ENCODE assay signal across 13 cellular contexts in genomic region chr9:133128152-133128551, GRCh38. TPM values are rescaled to one million over a fixed set of nuclear protein-coding genes. Genes with fewer than 3 reads are reported as not detected.
A peak's percentile ranks its signal among the peaks of the same experiment; 100 is the strongest.
DNase-seq lines count a peak whose midpoint lies in the region; ATAC-seq and TF ChIP-seq lines count a peak whose summit lies in the region.
"Had no signal": no experiment of that assay in that cellular context is flagged by ENCODE, and none has a peak within 500 bp of the region (broad histone marks: within the 10 kb centered on the region; RNA-seq: fewer than 3 reads in every experiment).

No MANE protein-coding gene starts in this region.

- H3K4me1 Mint-ChIP-seq in stimulated activated naive CD8-positive, alpha-beta T cell treated with anti-CD3 and anti-CD28 coated beads, Interleukin-15, Interleukin-2, amounts not matched to agents 100 ng/mL and 50 ng/mL, for 24 hours (ENCODE audit: low read depth) = peaks cover 92% of the 10 kb centered on the region
- peaks cover 73 to 75% of the 10 kb centered on the region in 2 donors for H3K4me1 Mint-ChIP-seq in natural killer cell treated with Interleukin-12 subunit alpha and Interleukin-12 subunit beta and Interleukin-15 and Interleukin-18, amount 100 ng/mL, for 72 hours (ENCODE audit: low read depth in 2 of 2)

- H3K4me3 ChIP-seq in body of pancreas = no peak overlapping the region

- intact Hi-C loops in body of pancreas (cut with DNase I) = no loop called here

- peak overlapping the region; percentile 65 to 89 (median 85) for H3K27ac ChIP-seq in body of pancreas

- H3K4me1 ChIP-seq in body of pancreas = peaks cover 55% of the 10 kb centered on the region

- no peaks in the 10 kb centered on the region for H3K27me3 Mint-ChIP-seq in stimulated activated naive CD8-positive, alpha-beta T cell treated with anti-CD3 and anti-CD28 coated beads, Interleukin-15, Interleukin-2, amounts not matched to agents 100 ng/mL and 50 ng/mL, for 24 hours
- no peaks in the 10 kb centered on the region for H3K27me3 Mint-ChIP-seq in natural killer cell treated with Interleukin-12 subunit alpha and Interleukin-12 subunit beta and Interleukin-15 and Interleukin-18, amount 100 ng/mL, for 72 hours

- WGBS in body of pancreas, 2 donors = 78 to 92% methylated on average over 8 to 11 of the region's 13 CpGs

- H3K4me3 Mint-ChIP-seq in stimulated activated naive CD8-positive, alpha-beta T cell treated with anti-CD3 and anti-CD28 coated beads, Interleukin-15, Interleukin-2, amounts not matched to agents 100 ng/mL and 50 ng/mL, for 24 hours = peak overlapping the region; percentile 52
- peak overlapping the region; percentile 84 for H3K4me3 Mint-ChIP-seq in natural killer cell treated with Interleukin-12 subunit alpha and Interleukin-12 subunit beta and Interleukin-15 and Interleukin-18, amount 100 ng/mL, for 72 hours

- H3K36me3 ChIP-seq in body of pancreas (replicated peaks in 1 of 2; ENCODE audit: insufficient read depth in 1 of 2, low read depth in 2 of 2) = no peaks in the 10 kb centered on the region
- H3K36me3 ChIP-seq: spleen had no signal

- no peaks in the 10 kb centered on the region for H3K9me3 Mint-ChIP-seq in stimulated activated naive CD8-positive, alpha-beta T cell treated with anti-CD3 and anti-CD28 coated beads, Interleukin-15, Interleukin-2, amounts not matched to agents 100 ng/mL and 50 ng/mL, for 24 hours
- no peaks in the 10 kb centered on the region for H3K9me3 Mint-ChIP-seq in natural killer cell treated with Interleukin-12 subunit alpha and Interleukin-12 subunit beta and Interleukin-15 and Interleukin-18, amount 100 ng/mL, for 72 hours

- no peak for DNase-seq in stimulated activated naive CD8-positive, alpha-beta T cell treated with anti-CD3 and anti-CD28 coated beads, Interleukin-15, Interleukin-2, amounts not matched to agents 100 U/mL and 50 U/mL, for 24 hours
- DNase-seq in body of pancreas = no peak
- no peak for DNase-seq in natural killer cell treated with Interleukin-12 subunit alpha and Interleukin-12 subunit beta and Interleukin-15 and Interleukin-18, amount 100 ng/mL, for 72 hours (ENCODE audit: low spot score)
- DNase-seq in NCI-H2081 (lab: John Stamatoyannopoulos, UW) = no peak
- no peak for DNase-seq in pons (ENCODE audit: low spot score)
- no peak for DNase-seq in HCEC 1CT
- DNase-seq: NCI-H2171 treated with DMSO at 0.1 percent for 48 hours, occipital lobe, SIG-M5, spleen had no signal

- H3K9me3 ChIP-seq in body of pancreas = no peaks in the 10 kb centered on the region
- H3K9me3 ChIP-seq: spleen had no signal

- no peak for TF ChIP-seq POLR2A in body of pancreas (IDR thresholded peaks at IDR 0.05)

- no peak for ATAC-seq in stimulated activated naive CD8-positive, alpha-beta T cell treated with anti-CD3 and anti-CD28 coated beads, Interleukin-15, Interleukin-2, amounts not matched to agents 100 U/mL and 50 U/mL, for 24 hours
- ATAC-seq in body of pancreas (no peak), GM18519 (IDR thresholded peaks at IDR 0.05; ENCODE audit: low FRiP score, unreplicated experiment) (no peak)
- ATAC-seq in natural killer cell treated with Interleukin-12 subunit alpha and Interleukin-12 subunit beta and Interleukin-15 and Interleukin-18, amount 100 ng/mL, for 72 hours = no peak

- no peak overlapping the region for H3K27ac Mint-ChIP-seq in stimulated activated naive CD8-positive, alpha-beta T cell treated with anti-CD3 and anti-CD28 coated beads, Interleukin-15, Interleukin-2, amounts not matched to agents 100 ng/mL and 50 ng/mL, for 24 hours
- H3K27ac Mint-ChIP-seq in natural killer cell treated with Interleukin-12 subunit alpha and Interleukin-12 subunit beta and Interleukin-15 and Interleukin-18, amount 100 ng/mL, for 72 hours = peak overlapping the region; percentile 74 to 90

- no peak for TF ChIP-seq CTCF in body of pancreas (IDR thresholded peaks at IDR 0.05)

- H3K27me3 ChIP-seq in body of pancreas = no peaks in the 10 kb centered on the region
- H3K27me3 ChIP-seq: spleen had no signal

- no peaks in the 10 kb centered on the region for H3K36me3 Mint-ChIP-seq in stimulated activated naive CD8-positive, alpha-beta T cell treated with anti-CD3 and anti-CD28 coated beads, Interleukin-15, Interleukin-2, amounts not matched to agents 100 ng/mL and 50 ng/mL, for 24 hours (ENCODE audit: low read depth)
- H3K36me3 Mint-ChIP-seq in natural killer cell treated with Interleukin-12 subunit alpha and Interleukin-12 subunit beta and Interleukin-15 and Interleukin-18, amount 100 ng/mL, for 72 hours = no peaks in the 10 kb centered on the region

RNA-seq across cellular contexts. Expression of gene RALGDS, which starts 7.1 kb away (rescaled TPM):
- total RNA-seq in body of pancreas = 10 to 100 TPM; 27.8 to 64.6 TPM
- total RNA-seq in natural killer cell treated with Interleukin-12 subunit alpha and Interleukin-12 subunit beta and Interleukin-15 and Interleukin-18, amount 100 ng/mL, for 72 hours = 100 to 1,000 TPM; 138 to 159 TPM

RNA-seq across cellular contexts. Expression of gene GBGT1, which starts 35.6 kb away (rescaled TPM):
- total RNA-seq in body of pancreas = 1 to 10 TPM; 5.4 to 9.2 TPM
- 1 to 10 TPM; 4.1 to 7.2 TPM for total RNA-seq in natural killer cell treated with Interleukin-12 subunit alpha and Interleukin-12 subunit beta and Interleukin-15 and Interleukin-18, amount 100 ng/mL, for 72 hours
- total RNA-seq: G401 had no signal
